In genomic region chr10:66283874-66284464, GRCh38 we compare ENCODE assay signal across 21 cellular contexts.
"Had no signal": no experiment of that assay in that cellular context is flagged by ENCODE, and none has a peak within 500 bp of the region (broad histone marks: within the 10 kb centered on the region; RNA-seq: fewer than 3 reads in every experiment).

No MANE protein-coding gene starts in this region.

- FAIRE-seq: K562 had no signal

- H3K9me2 ChIP-seq: SK-N-SH had no signal

- H3K9ac ChIP-seq: KMS-11, SK-N-SH had no signal

- H3K4me3 ChIP-seq: K562 had no signal

- H3K4me2 ChIP-seq: KMS-11, SK-N-SH had no signal

- H3K9me3 ChIP-seq: SK-N-SH had no signal

- ATAC-seq: K562, Panc1 had no signal

- DNase-seq: MV-4-11, NCI-H1048, NCI-H1105, NCI-H1417, NCI-H1436 treated with DMSO at 0.1 percent for 48 hours, NCI-H187, NCI-H2029, NCI-H2081 treated with DMSO at 0.1 percent for 48 hours, NCI-H2171, NCI-H226, NCI-H446, NCI-H510A, NCI-H524 treated with DMSO at 0.1 percent for 48 hours, NCI-H69, NCI-H774, SHP77, SK-N-SH had no signal

- H3K27ac ChIP-seq: KMS-11, RWPE1 had no signal
